In genomic region chr11:61971177-61972111, GRCh38 we compare ENCODE assay signal across 1 cellular context.
TF ChIP-seq lines count a peak whose summit lies in the region.

No MANE protein-coding gene starts in this region.

TF ChIP-seq in HepG2, 621 proteins besides CTCF, POLR2A, EP300 and RAD21 (continued from another document and continues in another):
- TF ChIP-seq ZFP36L1 (CRISPR knock-in tag; IDR thresholded peaks at IDR 0.05) (peak; percentile 33; the same call in 1 of the 2 replicates), TFE3 (CRISPR knock-in tag; IDR thresholded peaks at IDR 0.05) (peak; percentile 97), ZNF746 (CRISPR knock-in tag; IDR thresholded peaks at IDR 0.05) (no peak), PHF8 (CRISPR knock-in tag; IDR thresholded peaks at IDR 0.05) (peak; percentile 49), BCLAF1 (IDR thresholded peaks at IDR 0.05) (no peak), MTF2 (CRISPR knock-in tag; IDR thresholded peaks at IDR 0.05; ENCODE audit: borderline replicate concordance) (no peak), KLF15 (CRISPR knock-in tag; IDR thresholded peaks at IDR 0.05; ENCODE audit: borderline replicate concordance) (no peak), AKNA (CRISPR knock-in tag; IDR thresholded peaks at IDR 0.05; ENCODE audit: borderline replicate concordance) (no peak), GRHL1 (CRISPR knock-in tag; conservative IDR thresholded peaks at IDR 0.05) (no peak), KAT2B (IDR thresholded peaks at IDR 0.05; ENCODE audit: borderline replicate concordance, low read depth, low read length) (no peak), KLF6 (CRISPR knock-in tag; IDR thresholded peaks at IDR 0.05) (peak; percentile 23), MED8 (CRISPR knock-in tag; IDR thresholded peaks at IDR 0.05; ENCODE audit: insufficient replicate concordance) (peak; percentile 59), EHMT2 (IDR thresholded peaks at IDR 0.05; ENCODE audit: borderline replicate concordance, low read depth, low read length) (no peak), ZNF761 (CRISPR knock-in tag; conservative IDR thresholded peaks at IDR 0.05) (no peak), KMT2B (CRISPR knock-in tag; IDR thresholded peaks at IDR 0.05) (peak; percentile 45; the same call in 1 of the 2 replicates), DMTF1 (CRISPR knock-in tag; IDR thresholded peaks at IDR 0.05) (no peak), HOMEZ (CRISPR knock-in tag; IDR thresholded peaks at IDR 0.05; ENCODE audit: low read depth) (peak; percentile 60), MTA3 (CRISPR knock-in tag; IDR thresholded peaks at IDR 0.05) (no peak), MYPOP (CRISPR knock-in tag; IDR thresholded peaks at IDR 0.05) (0 out of 2 replicates have a peak, but pooled peaks have one; percentile 8), ZNF547 (CRISPR knock-in tag; IDR thresholded peaks at IDR 0.05) (no peak), ZNF234 (CRISPR knock-in tag; conservative IDR thresholded peaks at IDR 0.05) (no peak), ELK4 (CRISPR knock-in tag; IDR thresholded peaks at IDR 0.05; ENCODE audit: borderline replicate concordance) (no peak), RNF2 (conservative IDR thresholded peaks at IDR 0.05; ENCODE audit: low read depth) (no peak), ZNF225 (CRISPR knock-in tag; IDR thresholded peaks at IDR 0.05) (no peak), TCF7 (IDR thresholded peaks at IDR 0.05; ENCODE audit: low read depth) (no peak), ZNF615 (CRISPR knock-in tag; IDR thresholded peaks at IDR 0.05; ENCODE audit: borderline replicate concordance) (0 out of 2 replicates have a peak, but pooled peaks have one; percentile 34), ZNF431 (CRISPR knock-in tag; IDR thresholded peaks at IDR 0.05; ENCODE audit: borderline replicate concordance, low read depth) (no peak), RXRA (CRISPR knock-in tag; IDR thresholded peaks at IDR 0.05) (peak; percentile 47; the same call in 1 of the 2 replicates), ZBTB1 (CRISPR knock-in tag; IDR thresholded peaks at IDR 0.05; ENCODE audit: borderline replicate concordance) (no peak), KDM5B (CRISPR knock-in tag; IDR thresholded peaks at IDR 0.05; ENCODE audit: borderline replicate concordance) (peak; percentile 74; the same call in 1 of the 2 replicates), ZNF326 (CRISPR knock-in tag; IDR thresholded peaks at IDR 0.05; ENCODE audit: borderline replicate concordance) (no peak), HNF4G (IDR thresholded peaks at IDR 0.05; ENCODE audit: borderline replicate concordance, low read depth, low read length) (no peak), HNF4G (CRISPR knock-in tag; IDR thresholded peaks at IDR 0.05; ENCODE audit: borderline replicate concordance, low read depth) (no peak; the same call in 1 of the 2 replicates), SPEN (CRISPR knock-in tag; IDR thresholded peaks at IDR 0.05; ENCODE audit: low read depth) (peak; percentile 71; the same call in 1 of the 2 replicates), HMGXB3 (CRISPR knock-in tag; IDR thresholded peaks at IDR 0.05; ENCODE audit: borderline replicate concordance) (0 out of 2 replicates have a peak, but pooled peaks have one; percentile 48)
